Comparison of ENCODE assay signal across 8 cellular contexts in the genomic region with DNA sequence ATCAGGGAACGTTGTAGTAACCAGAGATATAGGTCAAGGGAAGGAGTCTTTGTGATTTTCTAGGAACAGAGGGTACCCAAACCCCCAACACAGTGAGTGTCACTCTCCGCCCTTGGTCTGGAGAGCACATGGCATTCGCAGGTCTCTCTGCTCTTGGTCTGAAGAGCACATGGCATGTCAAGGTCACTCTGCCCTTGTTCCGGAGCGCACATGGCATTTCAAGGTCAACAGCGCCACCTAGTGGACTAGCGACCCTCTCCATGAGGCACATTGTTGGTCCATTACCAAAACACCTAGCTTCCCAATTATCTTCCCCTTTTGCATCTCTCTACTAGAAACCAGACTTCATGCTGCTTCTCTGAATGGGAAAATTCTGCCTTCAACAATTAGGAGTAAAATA.
DNase-seq lines count a peak whose midpoint lies in the region; ATAC-seq lines count a peak whose summit lies in the region.

No MANE protein-coding gene starts in this region.

- DNase-seq in stimulated activated CD4-positive, alpha-beta T cell treated with anti-CD3 and anti-CD28 coated beads, Interleukin-15, amount 100 ng/mL, for 24 hours, result peak; percentile 48
- no peak for DNase-seq in stimulated activated CD4-positive, alpha-beta T cell treated with anti-CD3 and anti-CD28 coated beads, Interleukin-12 subunit alpha, Interleukin-12 subunit beta, amount 100 ng/mL, for 4 hours
- DNase-seq in NCI-H748 (lab: John Stamatoyannopoulos, UW; ENCODE audit: unreplicated experiment) (peak; percentile 76), ecto neural progenitor cell (ENCODE audit: low spot score) (peak; percentile 72)
- DNase-seq in stimulated activated CD8-positive, alpha-beta memory T cell treated with anti-CD3 and anti-CD28 coated beads, Interleukin-4, amount 100 ng/mL, for 48 hours, result peak; percentile 66
- DNase-seq in activated naive CD4-positive, alpha-beta T cell treated with Interleukin-2 at 50 U/mL for 16 hours, result no peak

- ATAC-seq in HG02610 (IDR thresholded peaks at IDR 0.05; ENCODE audit: unreplicated experiment) (no peak), HG02884 (IDR thresholded peaks at IDR 0.05; ENCODE audit: unreplicated experiment) (no peak)

Comparison
In these comparisons a context has a peak if more than half of its experiments do, and no peak if none do; other contexts are left out.
1. DNase-seq: peak in stimulated activated CD4-positive, alpha-beta T cell treated with anti-CD3 and anti-CD28 coated beads, Interleukin-15, amount 100 ng/mL, for 24 hours (single experiment), NCI-H748 (single experiment), ecto neural progenitor cell (single experiment) and stimulated activated CD8-positive, alpha-beta memory T cell treated with anti-CD3 and anti-CD28 coated beads, Interleukin-4, amount 100 ng/mL, for 48 hours (single experiment); none in stimulated activated CD4-positive, alpha-beta T cell treated with anti-CD3 and anti-CD28 coated beads, Interleukin-12 subunit alpha, Interleukin-12 subunit beta, amount 100 ng/mL, for 4 hours (single experiment) and activated naive CD4-positive, alpha-beta T cell treated with Interleukin-2 at 50 U/mL for 16 hours (single experiment).